ENCODE assay signal across 16 cellular contexts in genomic region chr17:13921841-13922776, GRCh38.
DNase-seq lines count a peak whose midpoint lies in the region; ATAC-seq, FAIRE-seq and TF ChIP-seq lines count a peak whose summit lies in the region.
"Had no signal": no experiment of that assay in that cellular context is flagged by ENCODE, and none has a peak within 500 bp of the region (broad histone marks: within the 10 kb centered on the region; RNA-seq: fewer than 3 reads in every experiment).

No MANE protein-coding gene starts in this region.

- H3K27ac ChIP-seq in ovary, result no peak overlapping the region
- H3K27ac ChIP-seq: GM23248, RWPE1 had no signal

- 71 to 87% (median 85%) methylated on average over 19 of the region's 19 CpGs for WGBS in ovary, 3 donors

- ATAC-seq in GM18505 (IDR thresholded peaks at IDR 0.05; ENCODE audit: unreplicated experiment), result no peak

- FAIRE-seq in bronchial epithelial cell (lab: Jason Lieb, UNC), result peak; percentile 86

- H3K9me3 ChIP-seq in ovary, result no peaks in the 10 kb centered on the region
- H3K9me3 ChIP-seq: Caco-2 had no signal

- no peaks in the 10 kb centered on the region for H3K27me3 Mint-ChIP-seq in neural crest cell (ENCODE audit: low read depth)

- TF ChIP-seq EP300 in ovary (IDR thresholded peaks at IDR 0.05), result no peak

- H3K36me3 Mint-ChIP-seq in neural crest cell (ENCODE audit: low read depth), result no peaks in the 10 kb centered on the region

- peaks cover 16% of the 10 kb centered on the region for H3K4me1 Mint-ChIP-seq in neural crest cell

- no peaks in the 10 kb centered on the region for H3K27me3 ChIP-seq in bronchial epithelial cell (ENCODE audit: control insufficient read depth, insufficient read depth, low read length)
- H3K27me3 ChIP-seq in ovary, result no peaks in the 10 kb centered on the region

- peak; percentile 25 for DNase-seq in ELF-1 (ENCODE audit: low read depth, low spot score)
- peak; percentile 83 to 97 for DNase-seq in NCI-H524 (lab: John Stamatoyannopoulos, UW)
- DNase-seq in bronchial epithelial cell (ENCODE audit: low read depth), result no peak
- no peak for DNase-seq in neural crest cell (ENCODE audit: low read depth, low spot score)
- DNase-seq in ovary, result no peak
- DNase-seq in nucleus accumbens (lab: John Stamatoyannopoulos, UW), result no peak
- DNase-seq: ACHN, AML-193, Caco-2, GM23248, KG1, NCI-H1417 treated with DMSO at 0.1 percent for 48 hours, NCI-H2029, NCI-H2171 had no signal

- H3K4me3 Mint-ChIP-seq in neural crest cell, result no peak overlapping the region

- H3K36me3 ChIP-seq in bronchial epithelial cell (ENCODE audit: control insufficient read depth, insufficient read depth, low read length) (no peaks in the 10 kb centered on the region), ovary (no peaks in the 10 kb centered on the region)

- no peak for TF ChIP-seq CTCF in bronchial epithelial cell (IDR thresholded peaks at IDR 0.05; ENCODE audit: insufficient read depth, low read length, severe bottlenecking)
- no peak for TF ChIP-seq CTCF in neural crest cell (conservative IDR thresholded peaks at IDR 0.05)
- TF ChIP-seq CTCF in ovary (IDR thresholded peaks at IDR 0.05), result no peak

- no peak for TF ChIP-seq POLR2A in GM18505 (IDR thresholded peaks at IDR 0.05; ENCODE audit: borderline replicate concordance, extremely low read depth, insufficient read depth, insufficient read length)
- TF ChIP-seq POLR2A in ovary (IDR thresholded peaks at IDR 0.05), result no peak

- no peaks in the 10 kb centered on the region for H3K9me3 Mint-ChIP-seq in neural crest cell

- no peaks in the 10 kb centered on the region for H3K4me1 ChIP-seq in ovary (ENCODE audit: insufficient read depth)
- H3K4me1 ChIP-seq: Caco-2 had no signal

- intact Hi-C loops in ovary (cut with DNase I), result no loop called here

- H3K27ac Mint-ChIP-seq in neural crest cell (ENCODE audit: unreplicated experiment), result peak overlapping the region; percentile 52

- H3K4me3 ChIP-seq in bronchial epithelial cell (ENCODE audit: low read depth, low read length) (no peak overlapping the region), ovary (no peak overlapping the region)
- H3K4me3 ChIP-seq: GM23248 had no signal

Comparison
In these comparisons a context has a peak if more than half of its experiments do, and no peak if none do; other contexts are left out.
1. DNase-seq: peak in ELF-1 (single experiment) and NCI-H524 (2 of 2); none in bronchial epithelial cell (single experiment), neural crest cell (single experiment), ovary (0 of 5) and nucleus accumbens (0 of 56).